ENCODE assay signal across 23 cellular contexts in the genomic region with DNA sequence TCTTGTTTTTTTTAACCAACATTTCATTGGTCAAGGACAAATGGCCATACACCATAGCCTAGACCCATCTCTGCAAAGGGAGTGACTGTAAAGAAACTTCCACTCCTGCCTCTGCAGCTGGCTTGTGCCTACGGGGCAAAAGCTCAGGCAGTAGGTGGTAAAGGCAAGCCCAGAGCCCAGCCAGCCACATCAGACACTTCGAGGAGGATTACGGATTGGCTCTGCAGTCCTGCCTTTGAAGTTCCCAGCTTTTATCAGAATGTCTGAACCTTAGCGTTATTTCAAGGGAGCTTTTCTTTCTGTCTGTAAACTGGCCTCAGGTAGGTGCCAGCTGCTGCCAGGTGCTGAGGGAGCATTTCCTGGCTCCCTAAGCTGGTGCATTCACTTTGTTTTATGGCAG. TPM values are rescaled to one million over a fixed set of nuclear protein-coding genes. Genes with fewer than 3 reads are reported as not detected.
DNase-seq lines count a peak whose midpoint lies in the region; ATAC-seq and TF ChIP-seq lines count a peak whose summit lies in the region.
"Had no signal": no experiment of that assay in that cellular context is flagged by ENCODE, and none has a peak within 500 bp of the region (broad histone marks: within the 10 kb centered on the region; RNA-seq: fewer than 3 reads in every experiment).

No MANE protein-coding gene starts in this region.

- POLR2A ChIA-PET in activated naive CD8-positive, alpha-beta T cell treated with anti-CD3 and anti-CD28 coated beads, Interleukin-2, amount 10 ng/mL, durations not matched to agents 7 days and 5 days (lab: Charles Lee), result interaction anchor here (1.1 to 1.4 kb wide), 2 partner anchors 10 to 15 kb away, joined by 4 to 6 read pairs; no protein-coding TSS in a partner anchor

- TF ChIP-seq CTCF in RWPE2 (IDR thresholded peaks at IDR 0.05; ENCODE audit: poor library complexity, severe bottlenecking), result no peak

- H3K4me1 ChIP-seq in RWPE2 (ENCODE audit: insufficient read depth, poor library complexity, severe bottlenecking), result peaks cover 25% of the 10 kb centered on the region

- peaks cover 21% of the 10 kb centered on the region for H3K36me3 ChIP-seq in RWPE2 (ENCODE audit: low read depth)
- H3K36me3 ChIP-seq: adrenal gland had no signal

- H3K9me3 ChIP-seq in RWPE2 (ENCODE audit: severe bottlenecking), result peaks cover 2% of the 10 kb centered on the region
- H3K9me3 ChIP-seq: testis had no signal

- no peaks in the 10 kb centered on the region for H3K27me3 Mint-ChIP-seq in activated naive CD8-positive, alpha-beta T cell treated with anti-CD3 and anti-CD28 coated beads, Interleukin-2, amount 10 ng/mL, durations not matched to agents 7 days and 5 days
- no peaks in the 10 kb centered on the region for H3K27me3 Mint-ChIP-seq in activated naive CD8-positive, alpha-beta T cell treated with anti-CD3 and anti-CD28 coated beads, Interleukin-2, amount 50 U/mL, for 24 hours
- H3K27me3 Mint-ChIP-seq: activated B cell treated with CpG ODN at 0.5 μM for 24 hours; natural killer cell treated with Interleukin-12 subunit alpha and Interleukin-12 subunit beta and Interleukin-15 and Interleukin-18, amount 100 ng/mL, for 72 hours had no signal

- H3K4me3 ChIP-seq in RWPE2 (ENCODE audit: severe bottlenecking), result no peak overlapping the region
- H3K4me3 ChIP-seq: adrenal gland, testis had no signal

- peaks cover 29% of the 10 kb centered on the region for H3K4me1 Mint-ChIP-seq in activated naive CD8-positive, alpha-beta T cell treated with anti-CD3 and anti-CD28 coated beads, Interleukin-2, amount 10 ng/mL, durations not matched to agents 7 days and 5 days
- H3K4me1 Mint-ChIP-seq in activated naive CD8-positive, alpha-beta T cell treated with anti-CD3 and anti-CD28 coated beads, Interleukin-2, amount 50 U/mL, for 24 hours, result peaks cover 29% of the 10 kb centered on the region

- H3K36me3 Mint-ChIP-seq in activated naive CD8-positive, alpha-beta T cell treated with anti-CD3 and anti-CD28 coated beads, Interleukin-2, amount 10 ng/mL, durations not matched to agents 7 days and 5 days, result peaks cover 27% of the 10 kb centered on the region
- peaks cover 18% of the 10 kb centered on the region for H3K36me3 Mint-ChIP-seq in activated naive CD8-positive, alpha-beta T cell treated with anti-CD3 and anti-CD28 coated beads, Interleukin-2, amount 50 U/mL, for 24 hours (ENCODE audit: low read depth)

- H3K27ac ChIP-seq in RWPE2 (ENCODE audit: poor library complexity, severe bottlenecking), result peak overlapping the region; percentile 70
- H3K27ac ChIP-seq: adrenal gland, testis had no signal

- H3K9me3 Mint-ChIP-seq in activated naive CD8-positive, alpha-beta T cell treated with anti-CD3 and anti-CD28 coated beads, Interleukin-2, amount 10 ng/mL, durations not matched to agents 7 days and 5 days, result peaks cover 3% of the 10 kb centered on the region
- peaks cover 4% of the 10 kb centered on the region for H3K9me3 Mint-ChIP-seq in activated naive CD8-positive, alpha-beta T cell treated with anti-CD3 and anti-CD28 coated beads, Interleukin-2, amount 50 U/mL, for 24 hours
- H3K9me3 Mint-ChIP-seq: activated B cell treated with CpG ODN at 0.5 μM for 24 hours; natural killer cell treated with Interleukin-12 subunit alpha and Interleukin-12 subunit beta and Interleukin-15 and Interleukin-18, amount 100 ng/mL, for 72 hours had no signal

- H3K27ac Mint-ChIP-seq in activated naive CD8-positive, alpha-beta T cell treated with anti-CD3 and anti-CD28 coated beads, Interleukin-2, amount 10 ng/mL, durations not matched to agents 7 days and 5 days, result no peak overlapping the region
- H3K27ac Mint-ChIP-seq in activated naive CD8-positive, alpha-beta T cell treated with anti-CD3 and anti-CD28 coated beads, Interleukin-2, amount 50 U/mL, for 24 hours, result no peak overlapping the region
- H3K27ac Mint-ChIP-seq: activated B cell treated with CpG ODN at 0.5 μM for 24 hours had no signal

- H3K4me3 Mint-ChIP-seq in activated naive CD8-positive, alpha-beta T cell treated with anti-CD3 and anti-CD28 coated beads, Interleukin-2, amount 10 ng/mL, durations not matched to agents 7 days and 5 days, result no peak overlapping the region
- H3K4me3 Mint-ChIP-seq in activated naive CD8-positive, alpha-beta T cell treated with anti-CD3 and anti-CD28 coated beads, Interleukin-2, amount 50 U/mL, for 24 hours, result no peak overlapping the region
- H3K4me3 Mint-ChIP-seq: activated B cell treated with CpG ODN at 0.5 μM for 24 hours; CD14-positive monocyte; natural killer cell treated with Interleukin-12 subunit alpha and Interleukin-12 subunit beta and Interleukin-15 and Interleukin-18, amount 100 ng/mL, for 72 hours had no signal

- peak; percentile 17 for DNase-seq in activated naive CD8-positive, alpha-beta T cell treated with anti-CD3 and anti-CD28 coated beads, Interleukin-2, amount 10 ng/mL, durations not matched to agents 7 days and 5 days
- DNase-seq in activated naive CD8-positive, alpha-beta T cell treated with anti-CD3 and anti-CD28 coated beads, Interleukin-2, amount 50 U/mL, for 24 hours, result no peak
- peak; percentile 25 for DNase-seq in RWPE2 (ENCODE audit: low spot score)
- peak; percentile 54 for DNase-seq in islet precursor cell
- DNase-seq in H4 (ENCODE audit: low spot score), result no peak
- no peak for DNase-seq in NCI-H2029 treated with DMSO at 0.1 percent for 48 hours (lab: John Stamatoyannopoulos, UW)
- DNase-seq: ACHN; activated B cell treated with CpG ODN at 0.5 μM for 24 hours; activated effector memory CD4-positive, alpha-beta T cell treated with Interleukin-2 at 50 U/mL for 16 hours; dermis blood vessel endothelial cell; foreskin melanocyte; GDM1; mesendoderm; NCI-H748 treated with DMSO at 0.1 percent for 48 hours; OCI-M1; SK-N-SH; T-helper 9 cell; testis had no signal

- H3K27me3 ChIP-seq in RWPE2 (ENCODE audit: insufficient read depth, poor library complexity, severe bottlenecking), result no peaks in the 10 kb centered on the region
- H3K27me3 ChIP-seq: adrenal gland, testis had no signal

- ATAC-seq in activated naive CD8-positive, alpha-beta T cell treated with anti-CD3 and anti-CD28 coated beads, Interleukin-2, amount 10 ng/mL, durations not matched to agents 7 days and 5 days (ENCODE audit: low read depth), result no peak
- ATAC-seq in activated naive CD8-positive, alpha-beta T cell treated with anti-CD3 and anti-CD28 coated beads, Interleukin-2, amount 50 U/mL, for 24 hours, result no peak
- no peak for ATAC-seq in RWPE2 (ENCODE audit: low read depth)
- no peak for ATAC-seq in GM19328 (IDR thresholded peaks at IDR 0.05; ENCODE audit: unreplicated experiment)
- ATAC-seq in HG02938 (IDR thresholded peaks at IDR 0.05; ENCODE audit: unreplicated experiment), result no peak
- ATAC-seq: natural killer cell treated with Interleukin-12 subunit alpha and Interleukin-12 subunit beta and Interleukin-15 and Interleukin-18, amount 100 ng/mL, for 72 hours had no signal

RNA-seq across cellular contexts. Expression of gene ZNF710, which starts 15.6 kb away (rescaled TPM):
- total RNA-seq in activated naive CD8-positive, alpha-beta T cell treated with anti-CD3 and anti-CD28 coated beads, Interleukin-2, amount 10 ng/mL, durations not matched to agents 7 days and 5 days, result 10 to 100 TPM; 15.4 to 16.7 TPM
- total RNA-seq in H4 (2014; rRNA removed; shearing (Covaris generic)), result 4.7 and 8.4 TPM in 2 replicates

Comparison
In these comparisons a context has a peak if more than half of its experiments do, and no peak if none do; other contexts are left out.
1. DNase-seq: peak in activated naive CD8-positive, alpha-beta T cell treated with anti-CD3 and anti-CD28 coated beads, Interleukin-2, amount 10 ng/mL, durations not matched to agents 7 days and 5 days (single experiment), RWPE2 (single experiment) and islet precursor cell (single experiment); none in activated naive CD8-positive, alpha-beta T cell treated with anti-CD3 and anti-CD28 coated beads, Interleukin-2, amount 50 U/mL, for 24 hours (single experiment), H4 (single experiment) and NCI-H2029 treated with DMSO at 0.1 percent for 48 hours (single experiment).